In the genomic region with DNA sequence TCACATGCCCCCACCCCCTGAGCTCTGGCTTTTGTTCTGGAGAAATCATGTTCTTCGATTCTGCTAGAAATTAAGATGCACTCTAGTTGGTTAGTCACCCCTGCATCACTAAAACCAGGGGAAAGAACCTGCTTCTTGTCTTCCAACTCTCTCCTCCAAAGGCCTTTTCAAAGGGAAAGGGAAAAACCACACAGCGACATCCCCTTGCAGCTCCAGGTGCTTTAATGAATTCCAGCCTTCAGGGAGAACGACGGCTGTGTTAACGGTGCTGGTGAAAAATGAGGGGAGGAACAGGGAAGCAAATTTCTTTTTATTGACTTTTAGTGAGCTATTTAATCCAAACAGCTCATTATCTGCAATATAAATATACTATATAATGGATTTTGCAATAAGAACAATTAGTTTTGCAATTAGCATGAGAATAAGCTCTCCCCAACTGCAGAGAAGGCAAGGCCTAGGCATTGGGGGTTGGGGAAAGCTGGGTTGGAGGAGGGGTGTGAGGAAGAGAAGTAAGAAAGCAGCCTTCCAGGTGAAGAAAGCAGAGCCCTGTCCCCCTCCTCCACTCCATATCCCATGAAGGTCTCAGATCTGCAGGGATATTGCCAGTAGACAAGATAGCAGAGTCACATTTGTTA, we compare ENCODE assay signal across 32 cellular contexts.
DNase-seq lines count a peak whose midpoint lies in the region; ATAC-seq and TF ChIP-seq lines count a peak whose summit lies in the region.
"Had no signal": no experiment of that assay in that cellular context is flagged by ENCODE, and none has a peak within 500 bp of the region (broad histone marks: within the 10 kb centered on the region; RNA-seq: fewer than 3 reads in every experiment).

No MANE protein-coding gene starts in this region.

- no peak overlapping the region for H2BK120ac ChIP-seq in mesendoderm (ENCODE audit: low read depth, low read length)

- no peaks in the 10 kb centered on the region for H3K36me3 ChIP-seq in HAP-1 (replicated peaks)
- H3K36me3 ChIP-seq in NT2/D1 (ENCODE audit: insufficient read depth, insufficient read length, low read length): no peaks in the 10 kb centered on the region
- no peaks in the 10 kb centered on the region for H3K36me3 ChIP-seq in mesendoderm (ENCODE audit: control insufficient read depth, insufficient read depth, low read length)
- no peaks in the 10 kb centered on the region for H3K36me3 ChIP-seq in mucosa of descending colon (ENCODE audit: low read depth)
- H3K36me3 ChIP-seq in naive thymus-derived CD4-positive, alpha-beta T cell (ENCODE audit: control insufficient read depth in 2 of 3, insufficient read depth in 3 of 3, low read length in 3 of 3): no peaks in the 10 kb centered on the region
- H3K36me3 ChIP-seq: BLaER1, left ventricle myocardium inferior, tibial nerve had no signal

- H3K4me1 Mint-ChIP-seq in naive thymus-derived CD4-positive, alpha-beta T cell: peaks cover 0 to 10% (median 0%) of the 10 kb centered on the region in 7 donors

- no peaks in the 10 kb centered on the region for H3K9me3 ChIP-seq in HAP-1
- H3K9me3 ChIP-seq in NT2/D1 (ENCODE audit: insufficient read depth, low read length): no peaks in the 10 kb centered on the region; the same call in 1 of the 2 replicates
- no peaks in the 10 kb centered on the region for H3K9me3 ChIP-seq in mucosa of descending colon
- no peaks in the 10 kb centered on the region for H3K9me3 ChIP-seq in naive thymus-derived CD4-positive, alpha-beta T cell (ENCODE audit: control insufficient read depth in 2 of 3, low read length in 3 of 3)
- H3K9me3 ChIP-seq: BLaER1, left ventricle myocardium inferior, tibial nerve had no signal

- H3K4me3 Mint-ChIP-seq in naive thymus-derived CD4-positive, alpha-beta T cell: no peak overlapping the region
- H3K4me3 Mint-ChIP-seq: activated naive CD8-positive, alpha-beta T cell treated with anti-CD3 and anti-CD28 coated beads, Interleukin-2, amount 10 ng/mL, durations not matched to agents 7 days and 5 days; mesothelial cell of epicardium; naive B cell; T-helper 1 cell treated with Interleukin-12 subunit alpha and Interleukin-12 subunit beta and Interleukin-4 antibody, amounts not matched to agents 30 μg/mL and 1 μg/mL, for 36 hours had no signal

- H3K18ac ChIP-seq in mesendoderm (ENCODE audit: low read length): no peak overlapping the region

- in situ Hi-C loops in HAP-1 (cut with MboI; ENCODE audit: low sequenced_read_pairs): no loop called here

- H3K4me1 ChIP-seq in HAP-1 (peaks cover 12% of the 10 kb centered on the region), NT2/D1 (ENCODE audit: insufficient read depth, insufficient read length) (peaks cover 13% of the 10 kb centered on the region), mesendoderm (ENCODE audit: control insufficient read depth, low read depth, low read length) (peaks cover 12% of the 10 kb centered on the region), mucosa of descending colon (ENCODE audit: low read depth) (no peaks in the 10 kb centered on the region)
- no peaks in the 10 kb centered on the region for H3K4me1 ChIP-seq in naive thymus-derived CD4-positive, alpha-beta T cell (ENCODE audit: control insufficient read depth in 2 of 2, insufficient read depth in 2 of 2, low read length in 2 of 2)
- H3K4me1 ChIP-seq: BLaER1 had no signal

- no peak overlapping the region for H2BK5ac ChIP-seq in mesendoderm (ENCODE audit: low read length)

- no peak overlapping the region for H4K8ac ChIP-seq in mesendoderm (ENCODE audit: low read depth, low read length)

- H2AK5ac ChIP-seq in mesendoderm (ENCODE audit: low read length): no peak overlapping the region

- intact Hi-C loops in mucosa of descending colon (cut with DNase I, micrococcal nuclease): no loop called here
- intact Hi-C loops in naive thymus-derived CD4-positive, alpha-beta T cell (cut with micrococcal nuclease): no loop called here

- ATAC-seq in mucosa of descending colon: no peak
- ATAC-seq in naive thymus-derived CD4-positive, alpha-beta T cell: no peak
- ATAC-seq: activated CD4-positive, CD25-positive, alpha-beta regulatory T cell treated with anti-CD3 and anti-CD28 coated beads, Interleukin-2, amount 50 U/mL, for 24 hours; SK-N-SH treated with all-trans-retinoic acid at 6 μM for 48 hours had no signal

- POLR2A ChIA-PET in naive thymus-derived CD4-positive, alpha-beta T cell (lab: Charles Lee): no interaction called here

- H2BK15ac ChIP-seq in mesendoderm (replicated peaks; ENCODE audit: low read depth): no peak overlapping the region

- no peak overlapping the region for H3K27ac Mint-ChIP-seq in naive thymus-derived CD4-positive, alpha-beta T cell
- H3K27ac Mint-ChIP-seq: activated naive CD8-positive, alpha-beta T cell treated with anti-CD3 and anti-CD28 coated beads, Interleukin-2, amount 10 ng/mL, durations not matched to agents 7 days and 5 days; mesothelial cell of epicardium; naive B cell; T-helper 1 cell treated with Interleukin-12 subunit alpha and Interleukin-12 subunit beta and Interleukin-4 antibody, amounts not matched to agents 30 μg/mL and 1 μg/mL, for 36 hours had no signal

- DNase-seq in HAP-1 (ENCODE audit: low spot score in 2 of 2): peak; percentile 52 to 62
- peak; percentile 37 for DNase-seq in NCI-H1436 treated with DMSO at 0.1 percent for 48 hours (lab: John Stamatoyannopoulos, UW)
- DNase-seq in NT2/D1 (ENCODE audit: low read depth, low spot score): peak; percentile 82
- DNase-seq in mesendoderm: peak; percentile 59
- no peak for DNase-seq in occipital lobe (lab: John Stamatoyannopoulos, UW)
- DNase-seq in mucosa of descending colon: no peak
- DNase-seq in naive thymus-derived CD4-positive, alpha-beta T cell: no peak
- DNase-seq: activated CD4-positive, alpha-beta T cell treated with anti-CD3 and anti-CD28 coated beads, Interleukin-2, amount 50 U/mL, for 48 hours; activated gamma-delta T cell treated with Interleukin-2 at 50 U/mL for 16 hours; activated naive CD8-positive, alpha-beta T cell treated with anti-CD3 and anti-CD28 coated beads, Interleukin-2, amount 10 ng/mL, durations not matched to agents 7 days and 5 days; activated T-cell treated with anti-CD3 and anti-CD28 coated beads, Interleukin-2, amount 50 U/mL, for 48 hours; aorta; DMS53; effector CD4-positive, alpha-beta T cell; islet precursor cell; KBM-7; left ventricle myocardium inferior; naive B cell; NCI-H1092; NCI-H2171 treated with DMSO at 0.1 percent for 48 hours; NCI-H510A treated with DMSO at 0.1 percent for 48 hours; nucleus accumbens; Right ventricle myocardium superior; stimulated activated CD4-positive, alpha-beta T cell treated with anti-CD3 and anti-CD28 coated beads, Interleukin-4, amount 100 ng/mL, for 24 hours had no signal

- H3K27ac ChIP-seq in mesendoderm (ENCODE audit: low read depth, low read length): no peak overlapping the region
- H3K27ac ChIP-seq in naive thymus-derived CD4-positive, alpha-beta T cell (ENCODE audit: low read depth, low read length): no peak overlapping the region
- H3K27ac ChIP-seq: BLaER1, epithelial cell of prostate, hepatocyte, left ventricle myocardium inferior, tibial nerve had no signal

- H3K9ac ChIP-seq in NT2/D1 (ENCODE audit: insufficient read length, low read depth) (peak overlapping the region; percentile 34), mesendoderm (ENCODE audit: low read length) (no peak overlapping the region)
- H3K9ac ChIP-seq: BLaER1 had no signal

- H3K79me2 ChIP-seq in mesendoderm (ENCODE audit: control insufficient read depth, insufficient read depth, low read length): no peaks in the 10 kb centered on the region
- H3K79me2 ChIP-seq: hepatocyte had no signal

- TF ChIP-seq CTCF in mucosa of descending colon (IDR thresholded peaks at IDR 0.05): no peak

- H3K4me2 ChIP-seq in mesendoderm (ENCODE audit: low read length): no peak overlapping the region
- H3K4me2 ChIP-seq: BLaER1, hepatocyte had no signal

- CTCF ChIA-PET in naive thymus-derived CD4-positive, alpha-beta T cell (lab: Charles Lee): interaction anchor here (0.7 kb wide), 1 partner anchor 143 kb away, joined by 3 read pairs; no protein-coding TSS in a partner anchor

- no peak overlapping the region for H4K5ac ChIP-seq in mesendoderm (ENCODE audit: low read length)

- no peak overlapping the region for H3K4me3 ChIP-seq in HAP-1
- H3K4me3 ChIP-seq in NT2/D1 (ENCODE audit: insufficient read length, low read depth): no peak overlapping the region
- H3K4me3 ChIP-seq in mesendoderm (ENCODE audit: low read length): no peak overlapping the region
- H3K4me3 ChIP-seq in mucosa of descending colon: no peak overlapping the region
- no peak overlapping the region for H3K4me3 ChIP-seq in naive thymus-derived CD4-positive, alpha-beta T cell (ENCODE audit: low read length)
- H3K4me3 ChIP-seq: BLaER1, hepatocyte, left ventricle myocardium inferior, tibial nerve had no signal

- no peaks in the 10 kb centered on the region for H3K79me1 ChIP-seq in mesendoderm (ENCODE audit: low read length)

- H3K27me3 ChIP-seq in HAP-1 (ENCODE audit: low read depth) (peaks cover 14% of the 10 kb centered on the region; the same call in 1 of the 2 replicates), NT2/D1 (ENCODE audit: insufficient read depth, insufficient read length) (no peaks in the 10 kb centered on the region), mesendoderm (ENCODE audit: insufficient read depth, low read length, poor library complexity) (no peaks in the 10 kb centered on the region)
- H3K27me3 ChIP-seq in naive thymus-derived CD4-positive, alpha-beta T cell (ENCODE audit: control insufficient read depth in 2 of 2, insufficient read depth in 2 of 2, low read length in 2 of 2): peaks cover 3 to 4% of the 10 kb centered on the region in 2 donors

- H3K27me3 Mint-ChIP-seq in naive thymus-derived CD4-positive, alpha-beta T cell: peaks cover 51 to 84% (median 75%) of the 10 kb centered on the region in 5 donors

- H3K9me3 Mint-ChIP-seq in naive thymus-derived CD4-positive, alpha-beta T cell: peaks cover 0 to 1% (median 0%) of the 10 kb centered on the region in 11 donors
- H3K9me3 Mint-ChIP-seq: activated naive CD8-positive, alpha-beta T cell treated with anti-CD3 and anti-CD28 coated beads, Interleukin-2, amount 10 ng/mL, durations not matched to agents 7 days and 5 days; mesothelial cell of epicardium; T-helper 1 cell treated with Interleukin-12 subunit alpha and Interleukin-12 subunit beta and Interleukin-4 antibody, amounts not matched to agents 30 μg/mL and 1 μg/mL, for 36 hours had no signal

- WGBS in mesendoderm (ENCODE audit: extremely low coverage, insufficient coverage, low lambda C conversion rate): no CpG with 5 or more reads among the region's 5 CpGs

- H3K4ac ChIP-seq in mesendoderm (ENCODE audit: low read depth, low read length): no peak overlapping the region

- no peak overlapping the region for H3K23ac ChIP-seq in mesendoderm (ENCODE audit: low read length)

- no peak overlapping the region for H3K56ac ChIP-seq in mesendoderm (ENCODE audit: low read length)

- H3K36me3 Mint-ChIP-seq in naive thymus-derived CD4-positive, alpha-beta T cell: no peaks in the 10 kb centered on the region
- H3K36me3 Mint-ChIP-seq: activated naive CD8-positive, alpha-beta T cell treated with anti-CD3 and anti-CD28 coated beads, Interleukin-2, amount 10 ng/mL, durations not matched to agents 7 days and 5 days; mesothelial cell of epicardium; naive B cell had no signal

Comparison
In these comparisons a context has a peak if more than half of its experiments do, and no peak if none do; other contexts are left out.
1. DNase-seq: peak in HAP-1 (2 of 2), NCI-H1436 treated with DMSO at 0.1 percent for 48 hours (single experiment), NT2/D1 (single experiment) and mesendoderm (single experiment); none in occipital lobe (single experiment), mucosa of descending colon (0 of 3) and naive thymus-derived CD4-positive, alpha-beta T cell (0 of 9).